In the genomic region with DNA sequence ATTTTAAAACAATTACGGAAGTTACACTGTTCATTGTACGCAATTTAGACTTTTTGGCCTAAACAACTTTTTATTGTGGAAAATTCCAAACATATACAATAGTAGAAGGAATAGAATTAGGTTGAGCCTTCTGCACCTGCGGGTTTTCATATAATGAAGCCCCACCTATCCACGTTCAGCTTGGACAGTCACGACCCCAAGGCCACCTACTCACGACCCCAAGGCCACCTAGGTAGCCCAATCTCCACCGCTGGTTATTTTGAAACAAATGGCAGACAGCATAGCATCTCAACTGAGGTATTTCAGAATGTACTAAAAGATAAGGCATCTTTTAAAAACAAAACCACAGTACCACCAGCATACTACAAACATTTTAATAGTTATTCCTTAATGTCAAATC, we compare ENCODE assay signal across 8 cellular contexts. TPM values are rescaled to one million over a fixed set of nuclear protein-coding genes. Genes with fewer than 3 reads are reported as not detected.
A peak's percentile ranks its signal among the peaks of the same experiment; 100 is the strongest.
DNase-seq lines count a peak whose midpoint lies in the region; ATAC-seq, FAIRE-seq and TF ChIP-seq lines count a peak whose summit lies in the region.

No MANE protein-coding gene starts in this region.

- H4K20me1 ChIP-seq in PC-3 (ENCODE audit: low read length), result no peaks in the 10 kb centered on the region
- H4K20me1 ChIP-seq in osteoblast (ENCODE audit: insufficient read depth, low read length), result no peaks in the 10 kb centered on the region

- TSS peak; percentile 56 for BruUV-seq in PC-3 (replicated peaks; lab: Mats Ljungman, UMichigan)

- peak overlapping the region; percentile 63 to 85 for H3K4me3 ChIP-seq in CD4-positive, alpha-beta memory T cell (ENCODE audit: low read length in 2 of 2)
- H3K4me3 ChIP-seq in PC-3 (ENCODE audit: low read length) (peak overlapping the region; percentile 90), endodermal cell (ENCODE audit: low read length) (peak overlapping the region; percentile 75), osteoblast (ENCODE audit: insufficient read depth, low read length) (peak overlapping the region; percentile 88)

- H3K79me2 ChIP-seq in PC-3 (ENCODE audit: low read length) (no peaks in the 10 kb centered on the region), osteoblast (ENCODE audit: insufficient read depth, low read length) (peaks cover 68% of the 10 kb centered on the region)

- H3K9ac ChIP-seq in PC-3 (ENCODE audit: low read length) (peak overlapping the region; percentile 62; the same call in 1 of the 2 replicates), endodermal cell (ENCODE audit: extremely low read depth, low read length, poor library complexity, severe bottlenecking) (no peak overlapping the region)

- H3K9me2 ChIP-seq in PC-3 (replicated peaks; ENCODE audit: low read length), result no peaks in the 10 kb centered on the region

- peaks cover 51 to 96% (median 64%) of the 10 kb centered on the region in 4 donors for H3K4me1 Mint-ChIP-seq in CD4-positive, alpha-beta memory T cell
- H3K4me1 Mint-ChIP-seq in endodermal cell, result no peaks in the 10 kb centered on the region

- no peak for DNase-seq in CD4-positive, alpha-beta memory T cell
- DNase-seq in PC-3 (no peak), endodermal cell (no peak), osteoblast (ENCODE audit: insufficient read length, low spot score, missing footprints) (no peak), foreskin melanocyte (no peak), DMS79 (lab: John Stamatoyannopoulos, UW) (no peak), HTR-8/SVneo (ENCODE audit: insufficient read length, low spot score) (no peak)
- no peak for DNase-seq in activated CD4-positive, alpha-beta T cell treated with anti-CD3 and anti-CD28 coated beads, Interleukin-2, amount 50 U/mL, for 48 hours

- H3K27me3 Mint-ChIP-seq in CD4-positive, alpha-beta memory T cell, result no peaks in the 10 kb centered on the region
- H3K27me3 Mint-ChIP-seq in endodermal cell (ENCODE audit: insufficient read depth), result peaks cover 61% of the 10 kb centered on the region

- H3K36me3 Mint-ChIP-seq in CD4-positive, alpha-beta memory T cell, result peaks cover 33 to 69% of the 10 kb centered on the region in 2 donors
- H3K36me3 Mint-ChIP-seq in endodermal cell (ENCODE audit: low read depth), result no peaks in the 10 kb centered on the region

- H3F3A ChIP-seq in PC-3 (ENCODE audit: low read length, unreplicated experiment), result no peaks in the 10 kb centered on the region

- CTCF ChIA-PET in CD4-positive, alpha-beta memory T cell (lab: Charles Lee; ENCODE audit: partially characterized antibody), result interaction anchor here (1.1 to 10.1 kb wide), 9 partner anchors 9 to 94 kb away, joined by 3 to 81 read pairs (median 8); no protein-coding TSS in a partner anchor
- CTCF ChIA-PET in PC-3 (lab: Charles Lee), result no interaction called here

- FAIRE-seq in HTR-8/SVneo (lab: Jason Lieb, UNC), result no peak

- 70 to 87% methylated on average over 2 to 7 of the region's 7 CpGs for WGBS in endodermal cell (ENCODE audit: insufficient coverage in 1 of 2, insufficient read length in 1 of 2), 2 experiments

- H3K27ac Mint-ChIP-seq in CD4-positive, alpha-beta memory T cell, result peak overlapping the region; percentile 89 to 100 (median 98)
- no peak overlapping the region for H3K27ac Mint-ChIP-seq in endodermal cell

- H3K9me3 ChIP-seq in CD4-positive, alpha-beta memory T cell (ENCODE audit: control insufficient read depth in 1 of 2, low read length in 2 of 2), result no peaks in the 10 kb centered on the region
- no peaks in the 10 kb centered on the region for H3K9me3 ChIP-seq in PC-3 (ENCODE audit: low read length)
- no peaks in the 10 kb centered on the region for H3K9me3 ChIP-seq in endodermal cell (ENCODE audit: control insufficient read depth, low read length)
- H3K9me3 ChIP-seq in osteoblast (ENCODE audit: low read depth, low read length), result no peaks in the 10 kb centered on the region

- H2AFZ ChIP-seq in PC-3 (ENCODE audit: low read length) (peak overlapping the region; percentile 83), osteoblast (ENCODE audit: low read length) (peak overlapping the region; percentile 90)

- peak overlapping the region; percentile 97 for H3K27ac ChIP-seq in CD4-positive, alpha-beta memory T cell (ENCODE audit: low read depth, low read length)
- H3K27ac ChIP-seq in PC-3 (ENCODE audit: low read length) (no peak overlapping the region), endodermal cell (ENCODE audit: low read depth, low read length) (no peak overlapping the region), osteoblast (ENCODE audit: low read depth, low read length) (peak overlapping the region; percentile 79)

- no peak for ATAC-seq in PC-3

- no peaks in the 10 kb centered on the region for H3K27me3 ChIP-seq in CD4-positive, alpha-beta memory T cell (ENCODE audit: insufficient read depth, low read length)
- H3K27me3 ChIP-seq in PC-3 (ENCODE audit: low read length), result no peaks in the 10 kb centered on the region
- H3K27me3 ChIP-seq in endodermal cell (ENCODE audit: control insufficient read depth, insufficient read depth, low read length, poor library complexity, severe bottlenecking), result peaks cover 51% of the 10 kb centered on the region
- no peaks in the 10 kb centered on the region for H3K27me3 ChIP-seq in osteoblast (ENCODE audit: insufficient read depth, low read length)

- H3K4me3 Mint-ChIP-seq in CD4-positive, alpha-beta memory T cell, result peak overlapping the region; percentile 94 to 100 (median 99)
- H3K4me3 Mint-ChIP-seq in endodermal cell, result peak overlapping the region; percentile 73

- TF ChIP-seq CTCF in PC-3 (conservative IDR thresholded peaks at IDR 0.05; ENCODE audit: low read depth, low read length), result no peak
- TF ChIP-seq CTCF in endodermal cell (conservative IDR thresholded peaks at IDR 0.05), result no peak
- TF ChIP-seq CTCF in osteoblast (IDR thresholded peaks at IDR 0.05; ENCODE audit: extremely low read depth, low read depth, low read length), result no peak

- intact Hi-C loops in CD4-positive, alpha-beta memory T cell (cut with micrococcal nuclease), result loop anchor here (1.0 to 2.0 kb wide), 5 partner anchors 9 to 57 kb away; a partner anchor contains a TSS
- intact Hi-C loops in PC-3 (cut with micrococcal nuclease), result loop anchor here (5.0 kb wide), 1 partner anchor 43 kb away; no protein-coding TSS in a partner anchor

- H3K36me3 ChIP-seq in CD4-positive, alpha-beta memory T cell (ENCODE audit: insufficient read depth, low read length), result no peaks in the 10 kb centered on the region
- H3K36me3 ChIP-seq in PC-3 (ENCODE audit: low read depth, low read length) (no peaks in the 10 kb centered on the region), endodermal cell (ENCODE audit: control insufficient read depth, insufficient read depth, low read length) (no peaks in the 10 kb centered on the region), osteoblast (ENCODE audit: insufficient read depth, low read length) (no peaks in the 10 kb centered on the region)

- H3K4me2 ChIP-seq in PC-3 (ENCODE audit: low read length), result peak overlapping the region; percentile 90
- H3K4me2 ChIP-seq in osteoblast (ENCODE audit: insufficient read depth, low read length), result peak overlapping the region; percentile 87

- POLR2A ChIA-PET in CD4-positive, alpha-beta memory T cell (lab: Charles Lee; ENCODE audit: partially characterized antibody), result interaction anchor here (0.7 to 8.4 kb wide), 22 partner anchors 8 to 127 kb away, joined by 3 to 210 read pairs (median 10); a partner anchor contains a TSS
- POLR2A ChIA-PET in PC-3 (lab: Charles Lee; ENCODE audit: unreplicated experiment), result interaction anchor here (0.5 to 0.6 kb wide), 2 partner anchors 103 to 382 kb away, joined by 3 read pairs; a partner anchor contains a TSS

- H3K9me3 Mint-ChIP-seq in CD4-positive, alpha-beta memory T cell, result no peaks in the 10 kb centered on the region
- no peaks in the 10 kb centered on the region for H3K9me3 Mint-ChIP-seq in endodermal cell

- peaks cover 72% of the 10 kb centered on the region for H3K4me1 ChIP-seq in CD4-positive, alpha-beta memory T cell (ENCODE audit: insufficient read depth, low read length)
- peaks cover 13% of the 10 kb centered on the region for H3K4me1 ChIP-seq in PC-3 (ENCODE audit: insufficient read depth, low read length)
- H3K4me1 ChIP-seq in endodermal cell (ENCODE audit: control insufficient read depth, insufficient read depth, low read length), result no peaks in the 10 kb centered on the region
- H3K4me1 ChIP-seq in osteoblast (ENCODE audit: insufficient read depth, low read length), result peaks cover 41% of the 10 kb centered on the region

RNA-seq across cellular contexts. Expression of a gene that starts 0.6 kb away (rescaled TPM):
- total RNA-seq in CD4-positive, alpha-beta memory T cell, result 100 to 1,000 TPM; 416 to 457 TPM
- polyA plus RNA-seq in CD4-positive, alpha-beta memory T cell, result 100 to 1,000 TPM in 1 of 2 donors, 10 to 100 TPM in 1; 41.6 to 151 TPM
- total RNA-seq in PC-3 (2014; rRNA removed) (0.98 and 4.4 TPM in 2 replicates), endodermal cell (under 1 TPM; 0.64 to 0.97 TPM), osteoblast (52.1 and 57.2 TPM in 2 replicates)
- polyA plus RNA-seq in endodermal cell (2013, experiment 1 of 2), result 0.21 TPM
- polyA plus RNA-seq in endodermal cell (2013, experiment 2 of 2), result 0.12 TPM

RNA-seq across cellular contexts. Expression of a gene that starts 28.2 kb away (rescaled TPM):
- not detected for total RNA-seq in CD4-positive, alpha-beta memory T cell
- polyA plus RNA-seq in CD4-positive, alpha-beta memory T cell, result under 1 TPM in 1 of 2 donors, not detected in 1; 0.14 TPM
- not detected in 2 replicates for total RNA-seq in PC-3 (2014; rRNA removed)
- total RNA-seq in endodermal cell, result not detected
- not detected for polyA plus RNA-seq in endodermal cell (2013, experiment 1 of 2)
- polyA plus RNA-seq in endodermal cell (2013, experiment 2 of 2), result not detected
- not detected in 2 replicates for total RNA-seq in osteoblast

RNA-seq across cellular contexts. Expression of a gene that starts 58.0 kb away (rescaled TPM):
- total RNA-seq in CD4-positive, alpha-beta memory T cell, result 100 to 1,000 TPM; 130 to 136 TPM
- 100 to 1,000 TPM; 110 to 201 TPM for polyA plus RNA-seq in CD4-positive, alpha-beta memory T cell
- total RNA-seq in PC-3 (2014; rRNA removed) (50.1 and 54.9 TPM in 2 replicates), endodermal cell (10 to 100 TPM; 21.5 to 40.6 TPM), osteoblast (190 and 209 TPM in 2 replicates)
- 51.1 TPM for polyA plus RNA-seq in endodermal cell (2013, experiment 1 of 2)
- polyA plus RNA-seq in endodermal cell (2013, experiment 2 of 2), result 39.7 TPM

Comparison
In these comparisons a context has a peak if more than half of its experiments do, and no peak if none do; other contexts are left out.
1. H3K27ac ChIP-seq: peak in CD4-positive, alpha-beta memory T cell (single experiment) and osteoblast (single experiment); none in PC-3 (single experiment) and endodermal cell (single experiment).
2. Peak in every context shown above with its lines, with median percentiles within 50 percentile points of each other: H3K4me3 ChIP-seq.